9 cellular contexts compared by ENCODE assay signal in genomic region chr5:39420482-39421145, GRCh38. TPM values are rescaled to one million over a fixed set of nuclear protein-coding genes. Genes with fewer than 3 reads are reported as not detected.
DNase-seq lines count a peak whose midpoint lies in the region; ATAC-seq, FAIRE-seq and TF ChIP-seq lines count a peak whose summit lies in the region.
"Had no signal": no experiment of that assay in that cellular context is flagged by ENCODE, and none has a peak within 500 bp of the region (broad histone marks: within the 10 kb centered on the region; RNA-seq: fewer than 3 reads in every experiment).

No MANE protein-coding gene starts in this region.

- H3K36me3 Mint-ChIP-seq in CD8-positive, alpha-beta T cell = no peaks in the 10 kb centered on the region
- H3K36me3 Mint-ChIP-seq: activated naive CD4-positive, alpha-beta T cell treated with anti-CD3 and anti-CD28 coated beads, Interleukin-2, amount 50 U/mL, for 24 hours had no signal

- peaks cover 16% of the 10 kb centered on the region for H3K27me3 Mint-ChIP-seq in CD8-positive, alpha-beta T cell (ENCODE audit: low read depth)

- H3K4me3 Mint-ChIP-seq in CD8-positive, alpha-beta T cell = no peak overlapping the region
- H3K4me3 Mint-ChIP-seq: activated naive CD4-positive, alpha-beta T cell treated with anti-CD3 and anti-CD28 coated beads, Interleukin-2, amount 50 U/mL, for 24 hours had no signal

- peak overlapping the region; percentile 95 for H3K4me3 ChIP-seq in AG09309 (ENCODE audit: control insufficient read depth, low read depth, low read length)
- no peak overlapping the region for H3K4me3 ChIP-seq in CD8-positive, alpha-beta T cell (ENCODE audit: low read depth, low read length)

- no peaks in the 10 kb centered on the region for H3K36me3 ChIP-seq in CD8-positive, alpha-beta T cell (ENCODE audit: insufficient read depth, low read length)

- CTCF ChIA-PET in CD8-positive, alpha-beta T cell (lab: Charles Lee) = no interaction called here

- TF ChIP-seq CTCF in AG09309 (IDR thresholded peaks at IDR 0.05; ENCODE audit: control insufficient read depth, insufficient read depth, low read depth, low read length, missing control alignments) = no peak
- TF ChIP-seq CTCF in omental fat pad (IDR thresholded peaks at IDR 0.05) = no peak
- no peak for TF ChIP-seq CTCF in CD8-positive, alpha-beta T cell (IDR thresholded peaks at IDR 0.05)

- H3K4me1 Mint-ChIP-seq in CD8-positive, alpha-beta T cell (ENCODE audit: low read depth) = peaks cover 6% of the 10 kb centered on the region

- intact Hi-C loops in CD8-positive, alpha-beta T cell (cut with DNase I, micrococcal nuclease) = no loop called here

- ATAC-seq in omental fat pad (ENCODE audit: low FRiP score) = peak; percentile 62
- no peak for ATAC-seq in CD8-positive, alpha-beta T cell

- peak; percentile 57 for DNase-seq in AG09309 (ENCODE audit: low read depth)
- DNase-seq in RCC 7860 (ENCODE audit: low spot score) = peak; percentile 95
- DNase-seq in fibroblast of the conjunctiva (ENCODE audit: low read depth) = peak; percentile 79
- no peak for DNase-seq in omental fat pad (ENCODE audit: low spot score)
- no peak for DNase-seq in CD8-positive, alpha-beta T cell
- no peak for DNase-seq in NCI-H1436 (lab: John Stamatoyannopoulos, UW)
- DNase-seq in NCI-H2196 (lab: John Stamatoyannopoulos, UW; ENCODE audit: unreplicated experiment) = no peak
- DNase-seq in GM19240 (ENCODE audit: insufficient read length, low spot score) = no peak

- peak; percentile 70 for FAIRE-seq in RCC 7860 (lab: Jason Lieb, UNC)

- peaks cover 5% of the 10 kb centered on the region for H3K27me3 ChIP-seq in CD8-positive, alpha-beta T cell (ENCODE audit: insufficient read depth, low read length)

- POLR2A ChIA-PET in CD8-positive, alpha-beta T cell (lab: Charles Lee) = interaction anchor here (0.5 kb wide), 1 partner anchor 23 kb away, joined by 5 read pairs; no protein-coding TSS in a partner anchor

- no peaks in the 10 kb centered on the region for H3K9me3 Mint-ChIP-seq in CD8-positive, alpha-beta T cell
- H3K9me3 Mint-ChIP-seq: activated naive CD4-positive, alpha-beta T cell treated with anti-CD3 and anti-CD28 coated beads, Interleukin-2, amount 50 U/mL, for 24 hours had no signal

- H3K9me3 ChIP-seq in CD8-positive, alpha-beta T cell (ENCODE audit: low read length) = no peaks in the 10 kb centered on the region

- no peak overlapping the region for H3K27ac Mint-ChIP-seq in CD8-positive, alpha-beta T cell
- H3K27ac Mint-ChIP-seq: activated naive CD4-positive, alpha-beta T cell treated with anti-CD3 and anti-CD28 coated beads, Interleukin-2, amount 50 U/mL, for 24 hours had no signal

- H3K4me1 ChIP-seq in CD8-positive, alpha-beta T cell (ENCODE audit: insufficient read depth, low read length) = peaks cover 10% of the 10 kb centered on the region

- no peak overlapping the region for H3K27ac ChIP-seq in CD8-positive, alpha-beta T cell (ENCODE audit: low read depth, low read length)

RNA-seq across cellular contexts. Expression of gene DAB2, which starts 4.2 kb away (rescaled TPM):
- 100 to 1,000 TPM; 141 to 255 (median 171) TPM for total RNA-seq in omental fat pad
- not detected for total RNA-seq in CD8-positive, alpha-beta T cell

RNA-seq across cellular contexts. Expression of gene C9, which starts 56.3 kb away (rescaled TPM):
- 1 to 10 TPM in 1 of 4 donors, under 1 TPM in 1, not detected in 2; 0.12 to 1.1 TPM for total RNA-seq in omental fat pad
- not detected for total RNA-seq in CD8-positive, alpha-beta T cell

Comparison
In these comparisons a context has a peak if more than half of its experiments do, and no peak if none do; other contexts are left out.
1. DNase-seq: peak in AG09309 (single experiment), RCC 7860 (single experiment) and fibroblast of the conjunctiva (single experiment); none in omental fat pad (single experiment), CD8-positive, alpha-beta T cell (0 of 7), NCI-H1436 (single experiment), NCI-H2196 (single experiment) and GM19240 (single experiment).
2. RNA of gene DAB2, which starts 4.2 kb away (total RNA-seq): 141 to 255 TPM in omental fat pad; not detected in CD8-positive, alpha-beta T cell; every median in the first group is over 100 times any median in the second.